8 cellular contexts compared by ENCODE assay signal in the genomic region with DNA sequence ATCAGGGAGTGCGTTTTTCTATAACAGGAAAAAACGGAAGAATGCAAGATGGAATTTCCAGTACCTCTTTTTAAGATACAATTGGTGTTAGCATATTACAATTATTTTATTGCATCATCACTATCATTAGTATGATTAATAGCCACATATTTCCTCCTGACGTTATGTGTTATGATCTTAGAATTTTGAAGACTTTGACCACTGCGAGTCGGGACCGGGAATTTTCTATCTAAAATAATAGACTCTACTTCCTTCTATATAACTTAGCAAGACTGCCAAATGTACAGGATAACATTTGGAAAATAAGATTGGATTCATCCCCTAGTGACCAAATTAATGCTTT. TPM values are rescaled to one million over a fixed set of nuclear protein-coding genes. Genes with fewer than 3 reads are reported as not detected.
DNase-seq lines count a peak whose midpoint lies in the region; ATAC-seq and TF ChIP-seq lines count a peak whose summit lies in the region.

No MANE protein-coding gene starts in this region.

- no peak for TF ChIP-seq POLR2A in Peyer's patch (IDR thresholded peaks at IDR 0.05)

- H3K4me3 Mint-ChIP-seq in CD8-positive, alpha-beta memory T cell: no peak overlapping the region

- CTCF ChIA-PET in CD8-positive, alpha-beta memory T cell (lab: Charles Lee): no interaction called here

- no peak overlapping the region for H3K27ac Mint-ChIP-seq in CD8-positive, alpha-beta memory T cell

- no peaks in the 10 kb centered on the region for H3K9me3 ChIP-seq in CD8-positive, alpha-beta memory T cell (ENCODE audit: low read length)
- no peaks in the 10 kb centered on the region for H3K9me3 ChIP-seq in Peyer's patch

- POLR2A ChIA-PET in CD8-positive, alpha-beta memory T cell (lab: Charles Lee): no interaction called here

- intact Hi-C loops in posterior cingulate gyrus (cut with DNase I): loop anchor here (2.0 to 5.0 kb wide), 2 partner anchors 52 to 108 kb away; a partner anchor contains a TSS

- no peaks in the 10 kb centered on the region for H3K27me3 ChIP-seq in CD8-positive, alpha-beta memory T cell (ENCODE audit: insufficient read depth, low read length, poor library complexity, severe bottlenecking)
- no peaks in the 10 kb centered on the region for H3K27me3 ChIP-seq in Peyer's patch

- H3K36me3 Mint-ChIP-seq in CD8-positive, alpha-beta memory T cell: peaks cover 0 to 9% (median 3%) of the 10 kb centered on the region in 3 donors

- no peaks in the 10 kb centered on the region for H3K36me3 ChIP-seq in CD8-positive, alpha-beta memory T cell (ENCODE audit: insufficient read depth, low read length)
- H3K36me3 ChIP-seq in Peyer's patch: peaks cover 0 to 5% (median 0%) of the 10 kb centered on the region in 3 donors

- no peak for DNase-seq in CD8-positive, alpha-beta memory T cell
- DNase-seq in Peyer's patch: no peak
- no peak for DNase-seq in foreskin fibroblast
- DNase-seq in retinal pigment epithelial cell (ENCODE audit: low read depth): no peak
- no peak for DNase-seq in NCI-H2171 (lab: John Stamatoyannopoulos, UW)
- DNase-seq in posterior cingulate gyrus: no peak

- no peak for TF ChIP-seq CTCF in Peyer's patch (IDR thresholded peaks at IDR 0.05)
- no peak for TF ChIP-seq CTCF in foreskin fibroblast (IDR thresholded peaks at IDR 0.05; ENCODE audit: low read depth, low read length)
- no peak for TF ChIP-seq CTCF in retinal pigment epithelial cell (conservative IDR thresholded peaks at IDR 0.05; ENCODE audit: low read depth, low read length)

- H3K4me3 ChIP-seq in CD8-positive, alpha-beta memory T cell (ENCODE audit: low read length): peak overlapping the region; percentile 71
- H3K4me3 ChIP-seq in Peyer's patch: peak overlapping the region; percentile 69 to 86 (median 76)
- peak overlapping the region; percentile 82 to 83 for H3K4me3 ChIP-seq in foreskin fibroblast (ENCODE audit: low read depth in 1 of 2, low read length in 2 of 2)
- peak overlapping the region; percentile 86 for H3K4me3 ChIP-seq in retinal pigment epithelial cell (ENCODE audit: low read length)

- no peaks in the 10 kb centered on the region for H3K9me3 Mint-ChIP-seq in CD8-positive, alpha-beta memory T cell

- no peak overlapping the region for H3K27ac ChIP-seq in CD8-positive, alpha-beta memory T cell (ENCODE audit: low read depth, low read length)
- H3K27ac ChIP-seq in Peyer's patch: peak overlapping the region; percentile 91 to 95 (median 92)

- H3K4me1 Mint-ChIP-seq in CD8-positive, alpha-beta memory T cell: peaks cover 14 to 19% (median 18%) of the 10 kb centered on the region in 3 donors

- ATAC-seq in GM18519 (IDR thresholded peaks at IDR 0.05; ENCODE audit: low FRiP score, unreplicated experiment) (no peak), HG03460 (IDR thresholded peaks at IDR 0.05; ENCODE audit: unreplicated experiment) (no peak)

- H3K4me1 ChIP-seq in CD8-positive, alpha-beta memory T cell (ENCODE audit: insufficient read depth, low read length): peaks cover 13% of the 10 kb centered on the region
- peaks cover 0 to 5% (median 0%) of the 10 kb centered on the region in 4 donors for H3K4me1 ChIP-seq in Peyer's patch

- H3K27me3 Mint-ChIP-seq in CD8-positive, alpha-beta memory T cell: no peaks in the 10 kb centered on the region

RNA-seq across cellular contexts. Expression of a gene that starts 0.7 kb away (rescaled TPM):
- total RNA-seq in CD8-positive, alpha-beta memory T cell: 10 to 100 TPM; 12.9 to 13.9 TPM
- 13.7 TPM for polyA plus RNA-seq in CD8-positive, alpha-beta memory T cell
- 10 to 100 TPM; 16.6 to 23.9 (median 17.8) TPM for total RNA-seq in Peyer's patch
